In genomic region chr10:79982861-79983260, GRCh38 we compare ENCODE assay signal across 17 cellular contexts. TPM values are rescaled to one million over a fixed set of nuclear protein-coding genes. Genes with fewer than 3 reads are reported as not detected.
DNase-seq lines count a peak whose midpoint lies in the region; ATAC-seq, FAIRE-seq and TF ChIP-seq lines count a peak whose summit lies in the region.
"Had no signal": no experiment of that assay in that cellular context is flagged by ENCODE, and none has a peak within 500 bp of the region (broad histone marks: within the 10 kb centered on the region; RNA-seq: fewer than 3 reads in every experiment).

No MANE protein-coding gene starts in this region.

- H3K27me3 Mint-ChIP-seq in osteocyte (ENCODE audit: unreplicated experiment): peaks cover 42% of the 10 kb centered on the region

- H3K36me3 ChIP-seq in H7 (replicated peaks; ENCODE audit: control insufficient read depth, insufficient read depth, low read length): no peaks in the 10 kb centered on the region
- H3K36me3 ChIP-seq: heart left ventricle, neutrophil, suprapubic skin had no signal

- no peak for ATAC-seq in GM21367 (IDR thresholded peaks at IDR 0.05; ENCODE audit: unreplicated experiment)

- no peaks in the 10 kb centered on the region for H3K36me3 Mint-ChIP-seq in osteocyte (ENCODE audit: unreplicated experiment)

- DNase-seq in NCI-H2029 (lab: John Stamatoyannopoulos, UW) (peak; percentile 25), NCI-H2029 treated with DMSO at 0.1 percent for 48 hours (lab: John Stamatoyannopoulos, UW) (no peak), H7 (peak; percentile 23), osteocyte (ENCODE audit: extremely low spot score, unreplicated experiment) (no peak), amniotic stem cell (lab: John Stamatoyannopoulos, UW) (no peak), D721Med (ENCODE audit: insufficient read length, low spot score) (no peak)
- DNase-seq: activated gamma-delta T cell treated with Interleukin-2 at 50 U/mL for 16 hours, NCI-H774, Right ventricle myocardium superior, T1000 had no signal

- TF ChIP-seq CTCF in osteocyte (IDR thresholded peaks at IDR 0.05): no peak
- TF ChIP-seq CTCF in D721Med (IDR thresholded peaks at IDR 0.05; ENCODE audit: insufficient read depth, missing control alignments): no peak

- H3K4me1 Mint-ChIP-seq in osteocyte (ENCODE audit: unreplicated experiment): peaks cover 1% of the 10 kb centered on the region

- H3K27me3 ChIP-seq in H7 (ENCODE audit: control insufficient read depth, insufficient read depth, low read length): peaks cover 28% of the 10 kb centered on the region

- peak overlapping the region; percentile 56 for H3K4me3 Mint-ChIP-seq in osteocyte (ENCODE audit: unreplicated experiment)

- no peak overlapping the region for H3K4me3 ChIP-seq in H7 (ENCODE audit: insufficient read depth, low read depth, low read length)

- H3K27ac Mint-ChIP-seq in osteocyte (ENCODE audit: unreplicated experiment): no peak overlapping the region

- peak overlapping the region; percentile 75 for H3K27ac ChIP-seq in cingulate gyrus (ENCODE audit: low read depth, low read length)
- H3K27ac ChIP-seq: epithelial cell of prostate, neutrophil had no signal

- no peak for FAIRE-seq in D721Med (lab: Jason Lieb, UNC)
- FAIRE-seq: A204.1 had no signal

- peaks cover under 1% of the 10 kb centered on the region for H3K9me3 Mint-ChIP-seq in osteocyte (ENCODE audit: unreplicated experiment)

RNA-seq across cellular contexts. Expression of gene SFTPD, which starts 34.0 kb away (rescaled TPM):
- total RNA-seq in H7 (2014; rRNA removed; shearing (Covaris generic)): 0.21 and 1.5 TPM in 2 replicates
- total RNA-seq in osteocyte: 0.35 and 0.60 TPM in 2 replicates

Comparison
In these comparisons a context has a peak if more than half of its experiments do, and no peak if none do; other contexts are left out.
1. DNase-seq: peak in NCI-H2029 (single experiment) and H7 (single experiment); none in NCI-H2029 treated with DMSO at 0.1 percent for 48 hours (single experiment), osteocyte (single experiment), amniotic stem cell (single experiment) and D721Med (single experiment).